In genomic region chr7:44080686-44081265, GRCh38 we compare ENCODE assay signal across 9 cellular contexts. TPM values are rescaled to one million over a fixed set of nuclear protein-coding genes. Genes with fewer than 3 reads are reported as not detected.
DNase-seq lines count a peak whose midpoint lies in the region; ATAC-seq and TF ChIP-seq lines count a peak whose summit lies in the region.
"Had no signal": no experiment of that assay in that cellular context is flagged by ENCODE, and none has a peak within 500 bp of the region (broad histone marks: within the 10 kb centered on the region; RNA-seq: fewer than 3 reads in every experiment).

No MANE protein-coding gene starts in this region.

- intact Hi-C loops in Caco-2 (cut with micrococcal nuclease; ENCODE audit: unreplicated experiment), result loop anchor here (5.0 kb wide), 2 partner anchors 63 to 122 kb away; partner anchors contain the start of gene YKT6

- H3K9me3 Mint-ChIP-seq in Caco-2 (ENCODE audit: unreplicated experiment), result no peaks in the 10 kb centered on the region
- no peaks in the 10 kb centered on the region for H3K9me3 Mint-ChIP-seq in effector memory CD8-positive, alpha-beta T cell

- no peak overlapping the region for H2BK15ac ChIP-seq in neuronal stem cell (ENCODE audit: low read length)

- H4K8ac ChIP-seq in neuronal stem cell (ENCODE audit: low read depth, low read length), result no peak overlapping the region

- H3K4ac ChIP-seq in neuronal stem cell (ENCODE audit: low read length), result no peak overlapping the region

- no peak overlapping the region for H3K14ac ChIP-seq in neuronal stem cell (ENCODE audit: low read length)

- no TSS peak for BruUV-seq in Caco-2 (replicated peaks; lab: Mats Ljungman, UMichigan)

- H3K9ac ChIP-seq in neuronal stem cell (ENCODE audit: low read depth, low read length, poor library complexity), result no peak overlapping the region

- H3K4me2 ChIP-seq in neuronal stem cell (ENCODE audit: insufficient read depth, low read length, poor library complexity, severe bottlenecking), result no peak overlapping the region

- CTCF ChIA-PET in Caco-2 (lab: Charles Lee), result no interaction called here

- H3K27ac Mint-ChIP-seq in Caco-2 (ENCODE audit: unreplicated experiment), result peak overlapping the region; percentile 86
- H3K27ac Mint-ChIP-seq in effector memory CD8-positive, alpha-beta T cell, result peak overlapping the region; percentile 93 to 95

- peak overlapping the region; percentile 75; the same call in 1 of the 2 replicates for H3K4me3 ChIP-seq in Caco-2 (ENCODE audit: low read depth, low read length)
- no peak overlapping the region for H3K4me3 ChIP-seq in neuronal stem cell (ENCODE audit: low read length in 2 of 2)

- no peak for ATAC-seq in effector memory CD8-positive, alpha-beta T cell (replicated peaks)
- ATAC-seq in HG02840 (IDR thresholded peaks at IDR 0.05; ENCODE audit: low FRiP score, unreplicated experiment) (no peak), GM21825 (IDR thresholded peaks at IDR 0.05; ENCODE audit: unreplicated experiment) (no peak), GM18505 (IDR thresholded peaks at IDR 0.05; ENCODE audit: unreplicated experiment) (no peak)

- DNase-seq in Caco-2 (no peak), NCI-H82 (lab: John Stamatoyannopoulos, UW) (peak; percentile 85), neuronal stem cell (ENCODE audit: low spot score) (no peak), COLO668 (lab: John Stamatoyannopoulos, UW; ENCODE audit: unreplicated experiment) (no peak)
- no peak for DNase-seq in effector memory CD8-positive, alpha-beta T cell
- DNase-seq: NCI-H2107 had no signal

- H3K36me3 Mint-ChIP-seq in Caco-2 (ENCODE audit: insufficient read depth, unreplicated experiment), result peaks cover 24% of the 10 kb centered on the region
- H3K36me3 Mint-ChIP-seq in effector memory CD8-positive, alpha-beta T cell (ENCODE audit: insufficient read depth), result peaks cover 41% of the 10 kb centered on the region

- H3K9me3 ChIP-seq in Caco-2 (no peaks in the 10 kb centered on the region), neuronal stem cell (replicated peaks in 1 of 2; ENCODE audit: control insufficient read depth in 2 of 2, insufficient read depth in 1 of 2, low read depth in 1 of 2, low read length in 2 of 2) (no peaks in the 10 kb centered on the region)

- H3K4me1 Mint-ChIP-seq in Caco-2 (ENCODE audit: low read depth, unreplicated experiment), result no peaks in the 10 kb centered on the region
- H3K4me1 Mint-ChIP-seq in effector memory CD8-positive, alpha-beta T cell (ENCODE audit: low read depth in 2 of 2), result peaks cover 25 to 28% of the 10 kb centered on the region in 2 donors

- H3K27ac ChIP-seq in neuronal stem cell (replicated peaks; ENCODE audit: low read length), result no peak overlapping the region

- H2AK5ac ChIP-seq in neuronal stem cell (ENCODE audit: low read depth, low read length), result no peak overlapping the region

- H2BK5ac ChIP-seq in neuronal stem cell (ENCODE audit: low read length), result no peak overlapping the region

- H3K4me3 Mint-ChIP-seq in Caco-2 (ENCODE audit: unreplicated experiment), result peak overlapping the region; percentile 78
- H3K4me3 Mint-ChIP-seq in effector memory CD8-positive, alpha-beta T cell, result peak overlapping the region; percentile 91 to 94

- no peak overlapping the region for H3K18ac ChIP-seq in neuronal stem cell (ENCODE audit: low read length)

- H3K79me1 ChIP-seq in neuronal stem cell (ENCODE audit: low read depth, low read length), result peaks cover 4% of the 10 kb centered on the region

- H2BK12ac ChIP-seq in neuronal stem cell (ENCODE audit: low read length), result no peak overlapping the region

- H3K27me3 Mint-ChIP-seq in Caco-2 (ENCODE audit: insufficient read depth, unreplicated experiment), result no peaks in the 10 kb centered on the region
- H3K27me3 Mint-ChIP-seq in effector memory CD8-positive, alpha-beta T cell, result no peaks in the 10 kb centered on the region

- no peak overlapping the region for H2BK120ac ChIP-seq in neuronal stem cell (ENCODE audit: low read depth, low read length)

- H3K36me3 ChIP-seq in Caco-2 (ENCODE audit: control insufficient read depth, insufficient read depth, low read length) (peaks cover 9% of the 10 kb centered on the region), neuronal stem cell (replicated peaks in 1 of 2; ENCODE audit: control insufficient read depth in 2 of 2, insufficient read depth in 2 of 2, low read length in 2 of 2) (peaks cover 37 to 39% of the 10 kb centered on the region in 2 donors)

- TF ChIP-seq POLR2A in GM18505 (IDR thresholded peaks at IDR 0.05; ENCODE audit: borderline replicate concordance, extremely low read depth, insufficient read depth, insufficient read length), result no peak

- POLR2A ChIA-PET in Caco-2 (lab: Charles Lee), result no interaction called here

- no peak for TF ChIP-seq CTCF in Caco-2 (IDR thresholded peaks at IDR 0.05; ENCODE audit: insufficient read depth in 1 of 2, low read depth in 1 of 2, low read length in 1 of 2, severe bottlenecking in 1 of 2, unreplicated experiment in 1 of 2)

- peak overlapping the region; percentile 58 for H3K23ac ChIP-seq in neuronal stem cell (ENCODE audit: low read depth, low read length, poor library complexity)

- no peak overlapping the region for H4K91ac ChIP-seq in neuronal stem cell (ENCODE audit: low read depth, low read length, poor library complexity)

- H3K27me3 ChIP-seq in Caco-2 (replicated peaks; ENCODE audit: control insufficient read depth, insufficient read depth, low read length) (no peaks in the 10 kb centered on the region), neuronal stem cell (ENCODE audit: control insufficient read depth in 3 of 3, insufficient read depth in 3 of 3, low read depth in 1 of 3, low read length in 3 of 3) (peaks cover 0 to 12% (median 4%) of the 10 kb centered on the region in 3 experiments)

- WGBS in neuronal stem cell (ENCODE audit: extremely low coverage in 2 of 2, insufficient read length in 2 of 2, insufficient replicate concordance in 1 of 2), 2 donors, result no CpG with 5 or more reads among the region's 11 CpGs

- H3K4me1 ChIP-seq in Caco-2, result no peaks in the 10 kb centered on the region
- no peaks in the 10 kb centered on the region for H3K4me1 ChIP-seq in neuronal stem cell (ENCODE audit: control insufficient read depth in 2 of 2, insufficient read depth in 1 of 2, low read depth in 1 of 2, low read length in 2 of 2)

- no peak overlapping the region for H2AFZ ChIP-seq in neuronal stem cell (ENCODE audit: low read length)

RNA-seq across cellular contexts. Expression of gene POLM, which starts 1.6 kb away (rescaled TPM):
- 18.3 and 19.5 TPM in 2 replicates for total RNA-seq in Caco-2 (2022)
- 9.9 TPM for polyA plus RNA-seq in neuronal stem cell (2013, experiment 1 of 2)
- polyA plus RNA-seq in neuronal stem cell (2013, experiment 2 of 2), result 8.9 TPM

RNA-seq across cellular contexts. Expression of gene PGAM2, which starts 15.4 kb away (rescaled TPM):
- not detected in 2 replicates for total RNA-seq in Caco-2 (2022)
- polyA plus RNA-seq in neuronal stem cell (2013, experiment 1 of 2), result 17.7 TPM
- polyA plus RNA-seq in neuronal stem cell (2013, experiment 2 of 2), result 17.9 TPM

RNA-seq across cellular contexts. Expression of gene AEBP1, which starts 23.4 kb away (rescaled TPM):
- 0.54 TPM in 1 of 2 replicates, not detected in the other for total RNA-seq in Caco-2 (2022)
- polyA plus RNA-seq in neuronal stem cell (2013, experiment 1 of 2), result 24.7 TPM
- polyA plus RNA-seq in neuronal stem cell (2013, experiment 2 of 2), result 25.4 TPM

RNA-seq across cellular contexts. Expression of gene DBNL, which starts 36.3 kb away (rescaled TPM):
- total RNA-seq in Caco-2 (2022), result 83.2 and 85.5 TPM in 2 replicates
- polyA plus RNA-seq in neuronal stem cell (2013, experiment 1 of 2), result 14.7 TPM
- polyA plus RNA-seq in neuronal stem cell (2013, experiment 2 of 2), result 14.7 TPM

RNA-seq across cellular contexts. Expression of gene POLD2, which starts 42.6 kb away (rescaled TPM):
- 130 and 140 TPM in 2 replicates for total RNA-seq in Caco-2 (2022)
- polyA plus RNA-seq in neuronal stem cell (2013, experiment 1 of 2), result 157 TPM
- 156 TPM for polyA plus RNA-seq in neuronal stem cell (2013, experiment 2 of 2)
